11 cellular contexts compared by ENCODE assay signal in the genomic region with DNA sequence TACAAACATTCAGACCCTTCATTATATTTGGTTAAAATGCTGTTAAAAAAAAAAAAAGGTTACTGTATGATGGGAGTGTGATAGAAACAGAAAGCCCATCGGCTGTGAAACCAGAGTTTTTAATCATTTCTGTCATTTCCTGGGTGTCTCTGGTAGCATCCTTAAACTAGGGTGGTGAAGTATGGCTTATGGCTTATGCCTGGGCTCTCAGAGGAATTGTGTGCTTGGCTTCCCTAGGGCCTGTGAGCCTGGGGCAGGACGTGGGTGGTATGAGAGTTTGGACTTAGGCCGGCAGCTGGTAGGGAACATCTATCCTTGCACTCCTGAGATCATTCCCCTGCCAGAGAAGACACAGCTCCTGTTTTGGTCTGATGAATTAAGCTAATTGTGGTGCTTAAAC. TPM values are rescaled to one million over a fixed set of nuclear protein-coding genes. Genes with fewer than 3 reads are reported as not detected.
DNase-seq lines count a peak whose midpoint lies in the region; ATAC-seq and TF ChIP-seq lines count a peak whose summit lies in the region.
"Had no signal": no experiment of that assay in that cellular context is flagged by ENCODE, and none has a peak within 500 bp of the region (broad histone marks: within the 10 kb centered on the region; RNA-seq: fewer than 3 reads in every experiment).

No MANE protein-coding gene starts in this region.

- H3K4me1 ChIP-seq in tibial nerve: peaks cover 0 to 24% (median 0%) of the 10 kb centered on the region in 4 donors

- H3K4me1 Mint-ChIP-seq in glutamatergic neuron (ENCODE audit: low read depth, unreplicated experiment) (peaks cover 5% of the 10 kb centered on the region), T-cell (peaks cover 0 to 3% (median 2%) of the 10 kb centered on the region in 3 donors)

- no peak for TF ChIP-seq CTCF in glutamatergic neuron (IDR thresholded peaks at IDR 0.05; ENCODE audit: partially characterized antibody, unreplicated experiment)
- no peak for TF ChIP-seq CTCF in tibial nerve (IDR thresholded peaks at IDR 0.05)
- TF ChIP-seq CTCF in RWPE1 (conservative IDR thresholded peaks at IDR 0.05; ENCODE audit: low read depth): no peak

- H3K27me3 ChIP-seq in tibial nerve: no peaks in the 10 kb centered on the region
- H3K27me3 ChIP-seq: sigmoid colon had no signal

- DNase-seq in glutamatergic neuron: no peak
- no peak for DNase-seq in tibial nerve (ENCODE audit: low spot score in 2 of 2)
- DNase-seq in RWPE1 (ENCODE audit: low spot score): no peak
- no peak for DNase-seq in stimulated activated CD8-positive, alpha-beta memory T cell treated with anti-CD3 and anti-CD28 coated beads, Interleukin-4, amount 100 ng/mL, for 48 hours
- DNase-seq in T-cell: no peak
- DNase-seq: kidney had no signal

- WGBS in tibial nerve, 2 donors: 71 to 78% methylated on average over 3 of the region's 3 CpGs

- POLR2A ChIA-PET in RWPE1 (lab: Yijun Ruan, JAX; ENCODE audit: low non-redundant PET) (no interaction called here), T-cell (lab: Charles Lee) (interaction anchor here (0.6 kb wide), 2 partner anchors 18 to 99 kb away, joined by 3 to 8 read pairs; no protein-coding TSS in a partner anchor)

- TF ChIP-seq POLR2A in tibial nerve (IDR thresholded peaks at IDR 0.05): no peak

- H3K36me3 ChIP-seq in tibial nerve: peaks cover 0 to 40% (median 0%) of the 10 kb centered on the region in 3 donors

- CTCF ChIA-PET in RWPE1 (lab: Yijun Ruan, JAX): interaction anchor here (0.6 to 0.7 kb wide), 2 partner anchors 9 to 304 kb away, joined by 3 to 4 read pairs; no protein-coding TSS in a partner anchor
- CTCF ChIA-PET in T-cell (lab: Charles Lee): interaction anchor here (0.6 to 1.3 kb wide), 9 partner anchors 12 to 1099 kb away, joined by 3 to 7 read pairs (median 4); a partner anchor contains a TSS

- no peak overlapping the region for H3K4me3 Mint-ChIP-seq in glutamatergic neuron (ENCODE audit: unreplicated experiment)
- no peak overlapping the region for H3K4me3 Mint-ChIP-seq in T-cell
- H3K4me3 Mint-ChIP-seq: activated naive CD4-positive, alpha-beta T cell treated with anti-CD3 and anti-CD28 coated beads for 36 hours had no signal

- H3K9me3 Mint-ChIP-seq in glutamatergic neuron (ENCODE audit: unreplicated experiment) (peaks cover 2% of the 10 kb centered on the region), T-cell (no peaks in the 10 kb centered on the region)
- H3K9me3 Mint-ChIP-seq: activated naive CD4-positive, alpha-beta T cell treated with anti-CD3 and anti-CD28 coated beads for 36 hours had no signal

- TF ChIP-seq EP300 in tibial nerve (IDR thresholded peaks at IDR 0.05): no peak

- no peaks in the 10 kb centered on the region for H3K9me3 ChIP-seq in tibial nerve
- H3K9me3 ChIP-seq: sigmoid colon had no signal

- H3K36me3 Mint-ChIP-seq in glutamatergic neuron (ENCODE audit: unreplicated experiment) (no peaks in the 10 kb centered on the region), T-cell (peaks cover 46% of the 10 kb centered on the region)

- ATAC-seq in GM18508 (IDR thresholded peaks at IDR 0.05; ENCODE audit: insufficient read depth, unreplicated experiment) (peak; percentile 74), GM21367 (IDR thresholded peaks at IDR 0.05; ENCODE audit: unreplicated experiment) (peak; percentile 36), HG03175 (IDR thresholded peaks at IDR 0.05; ENCODE audit: unreplicated experiment) (peak; percentile 71), T-cell (replicated peaks in 1 of 4) (no peak)

- H3K27ac ChIP-seq in tibial nerve (peak overlapping the region in 2 of 4 donors; percentile 26 to 28), RWPE1 (no peak overlapping the region)

- peak overlapping the region; percentile 56 for H3K27ac Mint-ChIP-seq in glutamatergic neuron (ENCODE audit: unreplicated experiment)
- no peak overlapping the region for H3K27ac Mint-ChIP-seq in T-cell
- H3K27ac Mint-ChIP-seq: activated naive CD4-positive, alpha-beta T cell treated with anti-CD3 and anti-CD28 coated beads for 36 hours had no signal

- H3K4me3 ChIP-seq in tibial nerve: no peak overlapping the region
- H3K4me3 ChIP-seq: sigmoid colon had no signal

- H3K27me3 Mint-ChIP-seq in glutamatergic neuron (ENCODE audit: unreplicated experiment) (peaks cover 5% of the 10 kb centered on the region), T-cell (no peaks in the 10 kb centered on the region)

RNA-seq across cellular contexts. Expression of a gene that starts 52.2 kb away (rescaled TPM):
- 86.9 TPM for total RNA-seq in glutamatergic neuron (ENCODE audit: unreplicated experiment)
- total RNA-seq in tibial nerve: 10 to 100 TPM; 35.0 to 80.4 (median 40.6) TPM
- 10 to 100 TPM; 35.6 to 47.1 (median 37.3) TPM for total RNA-seq in T-cell

Comparison
In these comparisons a context has a peak if more than half of its experiments do, and no peak if none do; other contexts are left out.
1. ATAC-seq: peak in GM18508 (single experiment), GM21367 (single experiment) and HG03175 (single experiment); none in T-cell (0 of 4).